24 cellular contexts compared by ENCODE assay signal in the genomic region with DNA sequence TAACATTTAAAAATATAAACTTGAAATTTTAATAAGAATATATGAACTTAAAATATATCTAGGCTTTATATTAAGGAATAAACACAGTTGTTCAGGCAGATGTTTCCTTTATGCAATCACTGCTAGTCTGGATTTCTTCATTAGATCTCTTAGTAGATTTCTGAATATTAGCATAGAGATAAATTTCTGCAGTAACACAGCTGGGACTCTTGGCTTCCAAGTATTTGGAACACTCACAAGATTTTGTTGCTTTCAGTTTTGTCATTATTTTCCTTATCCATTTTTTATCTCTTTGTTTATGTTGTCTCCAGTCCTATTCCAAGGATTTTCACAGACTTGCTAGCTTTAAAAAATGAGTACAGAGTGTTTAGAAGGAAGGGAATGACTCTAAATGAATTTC.
A peak's percentile ranks its signal among the peaks of the same experiment; 100 is the strongest.
DNase-seq lines count a peak whose midpoint lies in the region; ATAC-seq and TF ChIP-seq lines count a peak whose summit lies in the region.
"Had no signal": no experiment of that assay in that cellular context is flagged by ENCODE, and none has a peak within 500 bp of the region (broad histone marks: within the 10 kb centered on the region; RNA-seq: fewer than 3 reads in every experiment).

No MANE protein-coding gene starts in this region.

- no peaks in the 10 kb centered on the region for H3K4me1 ChIP-seq in left ventricle myocardium inferior
- no peaks in the 10 kb centered on the region for H3K4me1 ChIP-seq in right cardiac atrium (ENCODE audit: control insufficient read depth, insufficient read depth, low read length)
- H3K4me1 ChIP-seq: A549, BE2C had no signal

- H3K4me3 Mint-ChIP-seq in nephron = no peak overlapping the region
- H3K4me3 Mint-ChIP-seq: CD14-positive monocyte; CD4-positive, alpha-beta T cell; CD8-positive, alpha-beta memory T cell had no signal

- H3K27ac Mint-ChIP-seq in nephron = peak overlapping the region in 2 of 3 experiments; percentile 73 to 82
- H3K27ac Mint-ChIP-seq: CD14-positive monocyte; CD4-positive, alpha-beta T cell; CD8-positive, alpha-beta memory T cell had no signal

- no peaks in the 10 kb centered on the region for H3K27me3 Mint-ChIP-seq in nephron (ENCODE audit: low read depth)
- H3K27me3 Mint-ChIP-seq: CD4-positive, alpha-beta T cell; CD8-positive, alpha-beta memory T cell had no signal

- intact Hi-C loops in left ventricle myocardium inferior (cut with micrococcal nuclease) = no loop called here
- intact Hi-C loops in right cardiac atrium (cut with DNase I) = no loop called here

- H3K27ac ChIP-seq in left ventricle myocardium inferior (replicated peaks) = peak overlapping the region; percentile 21
- no peak overlapping the region for H3K27ac ChIP-seq in right cardiac atrium (ENCODE audit: low read length)
- H3K27ac ChIP-seq: A549; BLaER1 treated with 17β-estradiol and CSF1 and Interleukin-3, amounts not matched to agents 10 nM and 100 nM; GM23248 had no signal

- DNase-seq in left ventricle myocardium inferior (no peak), right cardiac atrium (no peak), amniotic epithelial cell (ENCODE audit: low read depth) (peak; percentile 62), fibroblast of the aortic adventitia (ENCODE audit: low read depth) (peak; percentile 5), NOMO-1 treated with dmso at 0.1 percent for 144 hours (lab: John Stamatoyannopoulos, UW; ENCODE audit: unreplicated experiment) (no peak)
- DNase-seq: 8988T; ACHN; AML-193; BE2C; Calu3; CD4-positive, alpha-beta T cell; CD8-positive, alpha-beta memory T cell; COR-L47; DMS53; DMS79 treated with DMSO at 0.1 percent for 48 hours; GM23248; H7; HCEC 1CT had no signal

- ATAC-seq in right cardiac atrium = no peak
- ATAC-seq in GM19023 (IDR thresholded peaks at IDR 0.05; ENCODE audit: unreplicated experiment) = no peak
- ATAC-seq in HG03025 (IDR thresholded peaks at IDR 0.05; ENCODE audit: low FRiP score, unreplicated experiment) = no peak
- ATAC-seq: A549 had no signal

- H3K9me3 ChIP-seq in left ventricle myocardium inferior (replicated peaks) (no peaks in the 10 kb centered on the region), right cardiac atrium (ENCODE audit: control insufficient read depth, low read length) (no peaks in the 10 kb centered on the region)
- H3K9me3 ChIP-seq: A549, BE2C had no signal

- peaks cover 4% of the 10 kb centered on the region for H3K4me1 Mint-ChIP-seq in nephron
- H3K4me1 Mint-ChIP-seq: CD14-positive monocyte; CD8-positive, alpha-beta memory T cell had no signal

- H3K36me3 Mint-ChIP-seq in nephron (ENCODE audit: low read depth) = no peaks in the 10 kb centered on the region
- H3K36me3 Mint-ChIP-seq: CD14-positive monocyte; CD8-positive, alpha-beta memory T cell had no signal

- no peak for TF ChIP-seq CTCF in left ventricle myocardium inferior (IDR thresholded peaks at IDR 0.05; ENCODE audit: borderline replicate concordance)
- TF ChIP-seq CTCF in fibroblast of the aortic adventitia (IDR thresholded peaks at IDR 0.05; ENCODE audit: insufficient read depth, low read length) = no peak
- no peak for TF ChIP-seq CTCF in nephron (IDR thresholded peaks at IDR 0.05; ENCODE audit: unreplicated experiment in 3 of 3)

- H3K27me3 ChIP-seq in left ventricle myocardium inferior (ENCODE audit: low read depth) = no peaks in the 10 kb centered on the region
- no peaks in the 10 kb centered on the region for H3K27me3 ChIP-seq in right cardiac atrium (ENCODE audit: control insufficient read depth, insufficient read depth)
- H3K27me3 ChIP-seq: BE2C; BLaER1 treated with 17β-estradiol and CSF1 and Interleukin-3, amounts not matched to agents 10 nM and 100 nM had no signal

- H3K4me3 ChIP-seq in left ventricle myocardium inferior (no peak overlapping the region), right cardiac atrium (ENCODE audit: low read length) (no peak overlapping the region), fibroblast of the aortic adventitia (ENCODE audit: low read depth, low read length) (no peak overlapping the region)
- H3K4me3 ChIP-seq: A549; BLaER1 treated with 17β-estradiol and CSF1 and Interleukin-3, amounts not matched to agents 10 nM and 100 nM; GM23248 had no signal

- H3K9me3 Mint-ChIP-seq in nephron = no peaks in the 10 kb centered on the region
- H3K9me3 Mint-ChIP-seq: CD4-positive, alpha-beta T cell had no signal

- H3K36me3 ChIP-seq in left ventricle myocardium inferior = no peaks in the 10 kb centered on the region
- H3K36me3 ChIP-seq: BE2C; BLaER1 treated with 17β-estradiol and CSF1 and Interleukin-3, amounts not matched to agents 10 nM and 100 nM had no signal

Comparison
In these comparisons a context has a peak if more than half of its experiments do, and no peak if none do; other contexts are left out.
1. DNase-seq: peak in amniotic epithelial cell (single experiment) and fibroblast of the aortic adventitia (single experiment); none in left ventricle myocardium inferior (single experiment), right cardiac atrium (0 of 3) and NOMO-1 treated with dmso at 0.1 percent for 144 hours (single experiment).